ENCODE assay signal across 17 cellular contexts in the genomic region with DNA sequence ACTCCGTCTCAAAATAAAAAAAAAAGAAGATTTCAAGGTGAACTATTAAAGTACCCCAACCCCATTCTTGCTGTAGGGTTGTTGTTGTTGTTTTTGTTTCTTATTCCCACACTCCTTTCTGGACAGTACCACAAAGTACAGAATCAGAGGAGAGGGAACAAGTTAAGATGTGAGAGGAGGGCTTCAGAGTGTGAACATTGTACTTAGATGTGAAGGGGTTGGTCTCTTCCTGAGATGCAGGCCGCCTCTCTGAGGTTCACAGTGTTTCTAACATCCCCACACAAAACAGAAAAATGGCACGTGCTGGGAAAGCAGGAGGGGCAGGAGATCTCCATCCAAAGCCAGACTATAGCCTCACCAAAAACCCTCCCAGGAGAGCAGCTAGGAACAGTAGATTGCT. TPM values are rescaled to one million over a fixed set of nuclear protein-coding genes. Genes with fewer than 3 reads are reported as not detected.
A peak's percentile ranks its signal among the peaks of the same experiment; 100 is the strongest.
DNase-seq lines count a peak whose midpoint lies in the region; ATAC-seq and TF ChIP-seq lines count a peak whose summit lies in the region.
"Had no signal": no experiment of that assay in that cellular context is flagged by ENCODE, and none has a peak within 500 bp of the region (broad histone marks: within the 10 kb centered on the region; RNA-seq: fewer than 3 reads in every experiment).

No MANE protein-coding gene starts in this region.

- TF ChIP-seq CTCF in brain (conservative IDR thresholded peaks at IDR 0.05), result no peak
- no peak for TF ChIP-seq CTCF in nephron progenitor cell (IDR thresholded peaks at IDR 0.05)

- H3K27ac Mint-ChIP-seq in brain (peak overlapping the region; percentile 68 to 93 (median 85)), nephron progenitor cell (peak overlapping the region; percentile 79)
- no peak overlapping the region for H3K27ac Mint-ChIP-seq in activated T-helper 17 cell treated with anti-CD3 and anti-CD28 coated beads, Interleukin-2, amount 50 U/mL, for 72 hours
- H3K27ac Mint-ChIP-seq in naive thymus-derived CD8-positive, alpha-beta T cell, result no peak overlapping the region
- H3K27ac Mint-ChIP-seq: CD8-positive, alpha-beta memory T cell; IgD-negative memory B cell had no signal

- peak; percentile 15 for DNase-seq in NCI-H2227 (lab: John Stamatoyannopoulos, UW; ENCODE audit: unreplicated experiment)
- DNase-seq in NCI-H2227 treated with DMSO at 0.1 percent for 48 hours (lab: John Stamatoyannopoulos, UW), result no peak
- DNase-seq in nephron progenitor cell, result no peak
- DNase-seq in dermis blood vessel endothelial cell, result no peak
- DNase-seq in naive thymus-derived CD8-positive, alpha-beta T cell, result no peak
- DNase-seq: 8988T; AML-193; Caco-2; CD8-positive, alpha-beta memory T cell; DND-41; GDM1; HCEC 1CT had no signal

- H3K27me3 Mint-ChIP-seq in brain (peaks cover 2% of the 10 kb centered on the region), nephron progenitor cell (ENCODE audit: low read depth, poor library complexity) (peaks cover 6% of the 10 kb centered on the region)
- peaks cover 11% of the 10 kb centered on the region for H3K27me3 Mint-ChIP-seq in activated T-helper 17 cell treated with anti-CD3 and anti-CD28 coated beads, Interleukin-2, amount 50 U/mL, for 72 hours
- peaks cover 0 to 7% (median 0%) of the 10 kb centered on the region in 5 donors for H3K27me3 Mint-ChIP-seq in naive thymus-derived CD8-positive, alpha-beta T cell

- ATAC-seq in activated T-helper 17 cell treated with anti-CD3 and anti-CD28 coated beads, Interleukin-2, amount 50 U/mL, for 72 hours (replicated peaks), result no peak
- ATAC-seq in naive thymus-derived CD8-positive, alpha-beta T cell, result no peak

- H3K9me3 Mint-ChIP-seq in brain, result peaks cover 0 to 4% (median 0%) of the 10 kb centered on the region in 5 experiments
- peaks cover 10% of the 10 kb centered on the region for H3K9me3 Mint-ChIP-seq in nephron progenitor cell
- H3K9me3 Mint-ChIP-seq in activated T-helper 17 cell treated with anti-CD3 and anti-CD28 coated beads, Interleukin-2, amount 50 U/mL, for 72 hours, result peaks cover 5% of the 10 kb centered on the region
- peaks cover 0 to 3% (median 0%) of the 10 kb centered on the region in 9 donors for H3K9me3 Mint-ChIP-seq in naive thymus-derived CD8-positive, alpha-beta T cell

- peaks cover 33% of the 10 kb centered on the region for H3K36me3 Mint-ChIP-seq in brain
- H3K36me3 Mint-ChIP-seq in nephron progenitor cell (ENCODE audit: low read depth), result peaks cover 5% of the 10 kb centered on the region
- H3K36me3 Mint-ChIP-seq in activated T-helper 17 cell treated with anti-CD3 and anti-CD28 coated beads, Interleukin-2, amount 50 U/mL, for 72 hours (ENCODE audit: low read depth), result no peaks in the 10 kb centered on the region
- H3K36me3 Mint-ChIP-seq in naive thymus-derived CD8-positive, alpha-beta T cell, result peaks cover 5 to 6% (median 5%) of the 10 kb centered on the region in 3 donors
- H3K36me3 Mint-ChIP-seq: CD8-positive, alpha-beta memory T cell had no signal

- POLR2A ChIA-PET in naive thymus-derived CD8-positive, alpha-beta T cell (lab: Charles Lee), result no interaction called here

- peak overlapping the region in 4 of 5 experiments; percentile 17 to 47 (median 37) for H3K4me3 Mint-ChIP-seq in brain
- H3K4me3 Mint-ChIP-seq in nephron progenitor cell, result no peak overlapping the region
- no peak overlapping the region for H3K4me3 Mint-ChIP-seq in activated T-helper 17 cell treated with anti-CD3 and anti-CD28 coated beads, Interleukin-2, amount 50 U/mL, for 72 hours
- no peak overlapping the region for H3K4me3 Mint-ChIP-seq in naive thymus-derived CD8-positive, alpha-beta T cell
- H3K4me3 Mint-ChIP-seq: CD8-positive, alpha-beta memory T cell had no signal

- H3K4me1 Mint-ChIP-seq in brain, result peaks cover 58% of the 10 kb centered on the region
- H3K4me1 Mint-ChIP-seq in nephron progenitor cell, result peaks cover 38% of the 10 kb centered on the region
- H3K4me1 Mint-ChIP-seq in activated T-helper 17 cell treated with anti-CD3 and anti-CD28 coated beads, Interleukin-2, amount 50 U/mL, for 72 hours, result no peaks in the 10 kb centered on the region
- H3K4me1 Mint-ChIP-seq in naive thymus-derived CD8-positive, alpha-beta T cell, result peaks cover 0 to 14% (median 5%) of the 10 kb centered on the region in 4 donors
- H3K4me1 Mint-ChIP-seq: CD8-positive, alpha-beta memory T cell had no signal

RNA-seq across cellular contexts. Expression of gene ADD2, which starts 22.7 kb away (rescaled TPM):
- 67.0 TPM for polyA plus RNA-seq in brain (ENCODE audit: insufficient read depth, low read depth, low replicate concordance)
- 4.6 and 13.3 TPM in 2 replicates for total RNA-seq in dermis blood vessel endothelial cell
- total RNA-seq in activated T-helper 17 cell treated with anti-CD3 and anti-CD28 coated beads, Interleukin-2, amount 50 U/mL, for 72 hours, result 1 to 10 TPM; 2.0 to 7.4 TPM
- 10 to 100 TPM in 1 of 2 experiments, 1 to 10 TPM in 1; 9.3 to 10.9 TPM for total RNA-seq in naive thymus-derived CD8-positive, alpha-beta T cell
- polyA plus RNA-seq in naive thymus-derived CD8-positive, alpha-beta T cell, result 1 to 10 TPM; 1.8 to 4.7 (median 3.3) TPM
- total RNA-seq: Caco-2 had no signal

RNA-seq across cellular contexts. Expression of gene FIGLA, which starts 45.2 kb away (rescaled TPM):
- polyA plus RNA-seq in brain (ENCODE audit: insufficient read depth, low read depth, low replicate concordance), result not detected
- total RNA-seq in dermis blood vessel endothelial cell, result not detected in 2 replicates
- not detected for total RNA-seq in activated T-helper 17 cell treated with anti-CD3 and anti-CD28 coated beads, Interleukin-2, amount 50 U/mL, for 72 hours
- not detected for total RNA-seq in naive thymus-derived CD8-positive, alpha-beta T cell
- not detected for polyA plus RNA-seq in naive thymus-derived CD8-positive, alpha-beta T cell
- total RNA-seq: Caco-2; CD8-positive, alpha-beta memory T cell; H1; HT1080 had no signal
- polyA plus RNA-seq: CD8-positive, alpha-beta memory T cell; H1; IgD-negative memory B cell had no signal

Comparison
In these comparisons a context has a peak if more than half of its experiments do, and no peak if none do; other contexts are left out.
1. H3K27ac Mint-ChIP-seq: peak in brain (5 of 5) and nephron progenitor cell (single experiment); none in activated T-helper 17 cell treated with anti-CD3 and anti-CD28 coated beads, Interleukin-2, amount 50 U/mL, for 72 hours (single experiment) and naive thymus-derived CD8-positive, alpha-beta T cell (0 of 10).
2. H3K4me3 Mint-ChIP-seq: peak in brain (4 of 5); none in nephron progenitor cell (single experiment), activated T-helper 17 cell treated with anti-CD3 and anti-CD28 coated beads, Interleukin-2, amount 50 U/mL, for 72 hours (single experiment) and naive thymus-derived CD8-positive, alpha-beta T cell (0 of 10).